21 cellular contexts compared by ENCODE assay signal in genomic region chr4:123569541-123569940, GRCh38.
"Had no signal": no experiment of that assay in that cellular context is flagged by ENCODE, and none has a peak within 500 bp of the region (broad histone marks: within the 10 kb centered on the region; RNA-seq: fewer than 3 reads in every experiment).

No MANE protein-coding gene starts in this region.

- DNase-seq: Karpas-422, KG1, MG63, NCI-H1092, NCI-H1105 treated with DMSO at 0.1 percent for 48 hours, NCI-H1417 treated with DMSO at 0.1 percent for 48 hours, NCI-H146, NCI-H1694 treated with DMSO at 0.1 percent for 48 hours, NCI-H1930, NCI-H2081, NCI-H2107, NCI-H2227 treated with DMSO at 0.1 percent for 48 hours, NCI-H524, NCI-H526 treated with DMSO at 0.1 percent for 48 hours, NCI-H774, Right ventricle myocardium superior, RPMI8226, SIG-M5 had no signal

- H3K36me3 ChIP-seq: MG63, SJSA1 had no signal

- H3K4me1 ChIP-seq: SJSA1 had no signal

- FAIRE-seq: RCC 7860 had no signal

- H3K27me3 ChIP-seq: MG63, SJSA1 had no signal

- H3K27ac ChIP-seq: SJSA1, SK-N-MC had no signal

- H3K4me3 ChIP-seq: MG63, SJSA1, SK-N-MC had no signal
